ENCODE assay signal across 2 cellular contexts in the genomic region with DNA sequence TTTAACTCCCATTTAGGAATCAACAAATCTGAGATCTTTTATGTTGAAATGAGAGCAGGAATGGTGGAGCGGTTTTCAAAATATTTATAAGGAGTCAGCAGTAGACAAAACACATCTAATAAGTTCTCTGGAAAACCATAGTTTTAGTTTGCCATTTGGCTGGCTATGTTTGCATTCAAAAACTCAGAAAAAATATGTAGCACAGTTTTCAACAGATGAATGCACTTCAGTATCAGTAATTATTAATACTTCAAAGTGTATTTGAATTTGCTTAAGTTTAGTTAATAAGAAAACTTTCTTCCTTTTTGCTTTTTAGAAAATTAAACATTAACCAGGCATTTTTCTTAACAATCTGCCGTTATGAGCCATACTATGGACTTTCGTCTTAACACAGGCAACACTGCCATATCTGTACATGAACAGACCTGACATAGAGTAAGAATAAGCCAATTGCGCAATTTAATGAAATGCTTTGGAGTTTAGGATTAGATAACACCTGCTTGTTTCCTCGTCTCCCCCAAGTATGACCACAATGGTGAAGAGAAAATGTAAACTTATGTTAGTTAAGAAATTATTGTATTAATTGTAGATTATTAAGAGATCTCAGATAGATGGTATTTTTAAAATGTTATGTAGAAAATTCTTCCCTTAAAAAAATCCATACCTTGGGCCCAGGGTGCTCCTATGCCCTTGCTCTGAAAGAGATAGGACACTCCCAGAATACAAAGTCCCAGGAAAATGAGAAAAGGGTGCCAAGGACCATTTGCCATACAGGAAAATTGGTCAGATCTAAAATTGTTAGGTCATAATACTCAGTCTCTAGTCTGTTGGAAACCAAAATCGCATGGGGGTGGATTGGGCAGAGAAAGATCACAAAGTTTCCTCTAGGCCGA.
TF ChIP-seq lines count a peak whose summit lies in the region.

No MANE protein-coding gene starts in this region.

TF ChIP-seq in H1, 55 proteins besides CTCF, POLR2A, EP300 and RAD21 (continued from another document):
- peak; percentile 70; the same call in 1 of the 2 replicates for TF ChIP-seq CEBPB (IDR thresholded peaks at IDR 0.05; ENCODE audit: low read depth, low read length)
- TF ChIP-seq SUZ12 (IDR thresholded peaks at IDR 0.05; ENCODE audit: low read length) = no peak
- no peak for TF ChIP-seq SIX5 (IDR thresholded peaks at IDR 0.05; ENCODE audit: low read depth, low read length)

TF ChIP-seq in HepG2, 621 proteins besides CTCF, POLR2A, EP300 and RAD21 (continued from another document and continues in another):
- TF ChIP-seq REPIN1 (CRISPR knock-in tag; IDR thresholded peaks at IDR 0.05; ENCODE audit: borderline replicate concordance, low read depth) = no peak
- peak; percentile 22; the same call in 1 of the 2 replicates for TF ChIP-seq FOSL2 (CRISPR knock-in tag; IDR thresholded peaks at IDR 0.05)
- TF ChIP-seq SP5 (CRISPR knock-in tag; IDR thresholded peaks at IDR 0.05; ENCODE audit: borderline replicate concordance, low read depth) = no peak
- TF ChIP-seq, protein P1, sequence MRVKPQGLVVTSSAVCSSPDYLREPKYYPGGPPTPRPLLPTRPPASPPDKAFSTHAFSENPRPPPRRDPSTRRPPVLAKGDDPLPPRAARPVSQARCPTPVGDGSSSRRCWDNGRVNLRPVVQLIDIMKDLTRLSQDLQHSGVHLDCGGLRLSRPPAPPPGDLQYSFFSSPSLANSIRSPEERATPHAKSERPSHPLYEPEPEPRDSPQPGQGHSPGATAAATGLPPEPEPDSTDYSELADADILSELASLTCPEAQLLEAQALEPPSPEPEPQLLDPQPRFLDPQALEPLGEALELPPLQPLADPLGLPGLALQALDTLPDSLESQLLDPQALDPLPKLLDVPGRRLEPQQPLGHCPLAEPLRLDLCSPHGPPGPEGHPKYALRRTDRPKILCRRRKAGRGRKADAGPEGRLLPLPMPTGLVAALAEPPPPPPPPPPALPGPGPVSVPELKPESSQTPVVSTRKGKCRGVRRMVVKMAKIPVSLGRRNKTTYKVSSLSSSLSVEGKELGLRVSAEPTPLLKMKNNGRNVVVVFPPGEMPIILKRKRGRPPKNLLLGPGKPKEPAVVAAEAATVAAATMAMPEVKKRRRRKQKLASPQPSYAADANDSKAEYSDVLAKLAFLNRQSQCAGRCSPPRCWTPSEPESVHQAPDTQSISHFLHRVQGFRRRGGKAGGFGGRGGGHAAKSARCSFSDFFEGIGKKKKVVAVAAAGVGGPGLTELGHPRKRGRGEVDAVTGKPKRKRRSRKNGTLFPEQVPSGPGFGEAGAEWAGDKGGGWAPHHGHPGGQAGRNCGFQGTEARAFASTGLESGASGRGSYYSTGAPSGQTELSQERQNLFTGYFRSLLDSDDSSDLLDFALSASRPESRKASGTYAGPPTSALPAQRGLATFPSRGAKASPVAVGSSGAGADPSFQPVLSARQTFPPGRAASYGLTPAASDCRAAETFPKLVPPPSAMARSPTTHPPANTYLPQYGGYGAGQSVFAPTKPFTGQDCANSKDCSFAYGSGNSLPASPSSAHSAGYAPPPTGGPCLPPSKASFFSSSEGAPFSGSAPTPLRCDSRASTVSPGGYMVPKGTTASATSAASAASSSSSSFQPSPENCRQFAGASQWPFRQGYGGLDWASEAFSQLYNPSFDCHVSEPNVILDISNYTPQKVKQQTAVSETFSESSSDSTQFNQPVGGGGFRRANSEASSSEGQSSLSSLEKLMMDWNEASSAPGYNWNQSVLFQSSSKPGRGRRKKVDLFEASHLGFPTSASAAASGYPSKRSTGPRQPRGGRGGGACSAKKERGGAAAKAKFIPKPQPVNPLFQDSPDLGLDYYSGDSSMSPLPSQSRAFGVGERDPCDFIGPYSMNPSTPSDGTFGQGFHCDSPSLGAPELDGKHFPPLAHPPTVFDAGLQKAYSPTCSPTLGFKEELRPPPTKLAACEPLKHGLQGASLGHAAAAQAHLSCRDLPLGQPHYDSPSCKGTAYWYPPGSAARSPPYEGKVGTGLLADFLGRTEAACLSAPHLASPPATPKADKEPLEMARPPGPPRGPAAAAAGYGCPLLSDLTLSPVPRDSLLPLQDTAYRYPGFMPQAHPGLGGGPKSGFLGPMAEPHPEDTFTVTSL (CRISPR knock-in tag; IDR thresholded peaks at IDR 0.05; ENCODE audit: borderline replicate concordance) = peak; percentile 68; the same call in 1 of the 2 replicates
- TF ChIP-seq, protein P2, sequence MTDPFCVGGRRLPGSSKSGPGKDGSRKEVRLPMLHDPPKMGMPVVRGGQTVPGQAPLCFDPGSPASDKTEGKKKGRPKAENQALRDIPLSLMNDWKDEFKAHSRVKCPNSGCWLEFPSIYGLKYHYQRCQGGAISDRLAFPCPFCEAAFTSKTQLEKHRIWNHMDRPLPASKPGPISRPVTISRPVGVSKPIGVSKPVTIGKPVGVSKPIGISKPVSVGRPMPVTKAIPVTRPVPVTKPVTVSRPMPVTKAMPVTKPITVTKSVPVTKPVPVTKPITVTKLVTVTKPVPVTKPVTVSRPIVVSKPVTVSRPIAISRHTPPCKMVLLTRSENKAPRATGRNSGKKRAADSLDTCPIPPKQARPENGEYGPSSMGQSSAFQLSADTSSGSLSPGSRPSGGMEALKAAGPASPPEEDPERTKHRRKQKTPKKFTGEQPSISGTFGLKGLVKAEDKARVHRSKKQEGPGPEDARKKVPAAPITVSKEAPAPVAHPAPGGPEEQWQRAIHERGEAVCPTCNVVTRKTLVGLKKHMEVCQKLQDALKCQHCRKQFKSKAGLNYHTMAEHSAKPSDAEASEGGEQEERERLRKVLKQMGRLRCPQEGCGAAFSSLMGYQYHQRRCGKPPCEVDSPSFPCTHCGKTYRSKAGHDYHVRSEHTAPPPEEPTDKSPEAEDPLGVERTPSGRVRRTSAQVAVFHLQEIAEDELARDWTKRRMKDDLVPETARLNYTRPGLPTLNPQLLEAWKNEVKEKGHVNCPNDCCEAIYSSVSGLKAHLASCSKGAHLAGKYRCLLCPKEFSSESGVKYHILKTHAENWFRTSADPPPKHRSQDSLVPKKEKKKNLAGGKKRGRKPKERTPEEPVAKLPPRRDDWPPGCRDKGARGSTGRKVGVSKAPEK (CRISPR knock-in tag; IDR thresholded peaks at IDR 0.05; ENCODE audit: borderline replicate concordance) = no peak
- no peak for TF ChIP-seq ZNF713 (CRISPR knock-in tag; IDR thresholded peaks at IDR 0.05)
- TF ChIP-seq GABPB1 (CRISPR knock-in tag; IDR thresholded peaks at IDR 0.05) = no peak
- TF ChIP-seq, protein P3, sequence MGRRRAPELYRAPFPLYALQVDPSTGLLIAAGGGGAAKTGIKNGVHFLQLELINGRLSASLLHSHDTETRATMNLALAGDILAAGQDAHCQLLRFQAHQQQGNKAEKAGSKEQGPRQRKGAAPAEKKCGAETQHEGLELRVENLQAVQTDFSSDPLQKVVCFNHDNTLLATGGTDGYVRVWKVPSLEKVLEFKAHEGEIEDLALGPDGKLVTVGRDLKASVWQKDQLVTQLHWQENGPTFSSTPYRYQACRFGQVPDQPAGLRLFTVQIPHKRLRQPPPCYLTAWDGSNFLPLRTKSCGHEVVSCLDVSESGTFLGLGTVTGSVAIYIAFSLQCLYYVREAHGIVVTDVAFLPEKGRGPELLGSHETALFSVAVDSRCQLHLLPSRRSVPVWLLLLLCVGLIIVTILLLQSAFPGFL (CRISPR knock-in tag; IDR thresholded peaks at IDR 0.05) = no peak
- no peak for TF ChIP-seq ONECUT2 (CRISPR knock-in tag; IDR thresholded peaks at IDR 0.05)
- TF ChIP-seq BCL6 (CRISPR knock-in tag; IDR thresholded peaks at IDR 0.05) = peak; percentile 75
- TF ChIP-seq JUNB (CRISPR knock-in tag; IDR thresholded peaks at IDR 0.05; ENCODE audit: borderline replicate concordance) = no peak
- TF ChIP-seq, protein P4, sequence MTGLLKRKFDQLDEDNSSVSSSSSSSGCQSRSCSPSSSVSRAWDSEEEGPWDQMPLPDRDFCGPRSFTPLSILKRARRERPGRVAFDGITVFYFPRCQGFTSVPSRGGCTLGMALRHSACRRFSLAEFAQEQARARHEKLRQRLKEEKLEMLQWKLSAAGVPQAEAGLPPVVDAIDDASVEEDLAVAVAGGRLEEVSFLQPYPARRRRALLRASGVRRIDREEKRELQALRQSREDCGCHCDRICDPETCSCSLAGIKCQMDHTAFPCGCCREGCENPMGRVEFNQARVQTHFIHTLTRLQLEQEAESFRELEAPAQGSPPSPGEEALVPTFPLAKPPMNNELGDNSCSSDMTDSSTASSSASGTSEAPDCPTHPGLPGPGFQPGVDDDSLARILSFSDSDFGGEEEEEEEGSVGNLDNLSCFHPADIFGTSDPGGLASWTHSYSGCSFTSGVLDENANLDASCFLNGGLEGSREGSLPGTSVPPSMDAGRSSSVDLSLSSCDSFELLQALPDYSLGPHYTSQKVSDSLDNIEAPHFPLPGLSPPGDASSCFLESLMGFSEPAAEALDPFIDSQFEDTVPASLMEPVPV (CRISPR knock-in tag; IDR thresholded peaks at IDR 0.05) = no peak
- TF ChIP-seq TARDBP (CRISPR knock-in tag; IDR thresholded peaks at IDR 0.05) = no peak
- no peak for TF ChIP-seq RBAK (CRISPR knock-in tag; IDR thresholded peaks at IDR 0.05)
- TF ChIP-seq, protein P5, sequence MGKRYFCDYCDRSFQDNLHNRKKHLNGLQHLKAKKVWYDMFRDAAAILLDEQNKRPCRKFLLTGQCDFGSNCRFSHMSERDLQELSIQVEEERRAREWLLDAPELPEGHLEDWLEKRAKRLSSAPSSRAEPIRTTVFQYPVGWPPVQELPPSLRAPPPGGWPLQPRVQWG (CRISPR knock-in tag; IDR thresholded peaks at IDR 0.05; ENCODE audit: borderline replicate concordance, low read depth) = no peak
- no peak for TF ChIP-seq ZEB1 (IDR thresholded peaks at IDR 0.05; ENCODE audit: insufficient replicate concordance, low read depth)
- no peak for TF ChIP-seq PHF5A (CRISPR knock-in tag; IDR thresholded peaks at IDR 0.05; ENCODE audit: low read depth, unreplicated experiment)
- TF ChIP-seq, protein P6, sequence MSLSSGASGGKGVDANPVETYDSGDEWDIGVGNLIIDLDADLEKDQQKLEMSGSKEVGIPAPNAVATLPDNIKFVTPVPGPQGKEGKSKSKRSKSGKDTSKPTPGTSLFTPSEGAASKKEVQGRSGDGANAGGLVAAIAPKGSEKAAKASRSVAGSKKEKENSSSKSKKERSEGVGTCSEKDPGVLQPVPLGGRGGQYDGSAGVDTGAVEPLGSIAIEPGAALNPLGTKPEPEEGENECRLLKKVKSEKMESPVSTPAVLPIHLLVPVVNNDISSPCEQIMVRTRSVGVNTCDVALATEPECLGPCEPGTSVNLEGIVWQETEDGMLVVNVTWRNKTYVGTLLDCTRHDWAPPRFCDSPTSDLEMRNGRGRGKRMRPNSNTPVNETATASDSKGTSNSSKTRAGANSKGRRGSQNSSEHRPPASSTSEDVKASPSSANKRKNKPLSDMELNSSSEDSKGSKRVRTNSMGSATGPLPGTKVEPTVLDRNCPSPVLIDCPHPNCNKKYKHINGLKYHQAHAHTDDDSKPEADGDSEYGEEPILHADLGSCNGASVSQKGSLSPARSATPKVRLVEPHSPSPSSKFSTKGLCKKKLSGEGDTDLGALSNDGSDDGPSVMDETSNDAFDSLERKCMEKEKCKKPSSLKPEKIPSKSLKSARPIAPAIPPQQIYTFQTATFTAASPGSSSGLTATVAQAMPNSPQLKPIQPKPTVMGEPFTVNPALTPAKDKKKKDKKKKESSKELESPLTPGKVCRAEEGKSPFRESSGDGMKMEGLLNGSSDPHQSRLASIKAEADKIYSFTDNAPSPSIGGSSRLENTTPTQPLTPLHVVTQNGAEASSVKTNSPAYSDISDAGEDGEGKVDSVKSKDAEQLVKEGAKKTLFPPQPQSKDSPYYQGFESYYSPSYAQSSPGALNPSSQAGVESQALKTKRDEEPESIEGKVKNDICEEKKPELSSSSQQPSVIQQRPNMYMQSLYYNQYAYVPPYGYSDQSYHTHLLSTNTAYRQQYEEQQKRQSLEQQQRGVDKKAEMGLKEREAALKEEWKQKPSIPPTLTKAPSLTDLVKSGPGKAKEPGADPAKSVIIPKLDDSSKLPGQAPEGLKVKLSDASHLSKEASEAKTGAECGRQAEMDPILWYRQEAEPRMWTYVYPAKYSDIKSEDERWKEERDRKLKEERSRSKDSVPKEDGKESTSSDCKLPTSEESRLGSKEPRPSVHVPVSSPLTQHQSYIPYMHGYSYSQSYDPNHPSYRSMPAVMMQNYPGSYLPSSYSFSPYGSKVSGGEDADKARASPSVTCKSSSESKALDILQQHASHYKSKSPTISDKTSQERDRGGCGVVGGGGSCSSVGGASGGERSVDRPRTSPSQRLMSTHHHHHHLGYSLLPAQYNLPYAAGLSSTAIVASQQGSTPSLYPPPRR (CRISPR knock-in tag; IDR thresholded peaks at IDR 0.05; ENCODE audit: borderline replicate concordance) = no peak
- no peak for TF ChIP-seq ZNF317 (CRISPR knock-in tag; IDR thresholded peaks at IDR 0.05)
- no peak for TF ChIP-seq SNRNP70 (IDR thresholded peaks at IDR 0.05; ENCODE audit: low read depth, low read length)
- TF ChIP-seq NBN (conservative IDR thresholded peaks at IDR 0.05) = no peak
- no peak for TF ChIP-seq MEIS2 (CRISPR knock-in tag; IDR thresholded peaks at IDR 0.05)
- TF ChIP-seq ZNF564 (CRISPR knock-in tag; IDR thresholded peaks at IDR 0.05) = no peak
- TF ChIP-seq SAP130 (CRISPR knock-in tag; IDR thresholded peaks at IDR 0.05; ENCODE audit: low read depth) = peak; percentile 45
- no peak for TF ChIP-seq NFE2L2 (IDR thresholded peaks at IDR 0.05; ENCODE audit: low read length)
- no peak for TF ChIP-seq ZSCAN21 (CRISPR knock-in tag; IDR thresholded peaks at IDR 0.05; ENCODE audit: borderline replicate concordance)
- no peak for TF ChIP-seq RARG (CRISPR knock-in tag; IDR thresholded peaks at IDR 0.05; ENCODE audit: low read depth)
- TF ChIP-seq ZFP37 (CRISPR knock-in tag; IDR thresholded peaks at IDR 0.05; ENCODE audit: borderline replicate concordance) = no peak
- no peak for TF ChIP-seq GPN1 (CRISPR knock-in tag; IDR thresholded peaks at IDR 0.05; ENCODE audit: borderline replicate concordance)
- TF ChIP-seq, protein P7, sequence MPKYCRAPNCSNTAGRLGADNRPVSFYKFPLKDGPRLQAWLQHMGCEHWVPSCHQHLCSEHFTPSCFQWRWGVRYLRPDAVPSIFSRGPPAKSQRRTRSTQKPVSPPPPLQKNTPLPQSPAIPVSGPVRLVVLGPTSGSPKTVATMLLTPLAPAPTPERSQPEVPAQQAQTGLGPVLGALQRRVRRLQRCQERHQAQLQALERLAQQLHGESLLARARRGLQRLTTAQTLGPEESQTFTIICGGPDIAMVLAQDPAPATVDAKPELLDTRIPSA (CRISPR knock-in tag; IDR thresholded peaks at IDR 0.05; ENCODE audit: borderline replicate concordance) = no peak
- peak; percentile 76 for TF ChIP-seq TEAD3 (CRISPR knock-in tag; optimal IDR thresholded peaks at IDR 0.05; ENCODE audit: borderline replicate concordance)
- no peak for TF ChIP-seq WIZ (CRISPR knock-in tag; IDR thresholded peaks at IDR 0.05)
- no peak for TF ChIP-seq ARHGAP35 (CRISPR knock-in tag; IDR thresholded peaks at IDR 0.05; ENCODE audit: borderline replicate concordance)
- no peak for TF ChIP-seq CHCHD3 (CRISPR knock-in tag; IDR thresholded peaks at IDR 0.05)
- TF ChIP-seq ZNF550 (CRISPR knock-in tag; IDR thresholded peaks at IDR 0.05; ENCODE audit: borderline replicate concordance) = no peak
- TF ChIP-seq GLI4 (CRISPR knock-in tag; IDR thresholded peaks at IDR 0.05; ENCODE audit: borderline replicate concordance) = no peak
- no peak for TF ChIP-seq ZNF589 (CRISPR knock-in tag; conservative IDR thresholded peaks at IDR 0.05)
